16 cellular contexts compared by ENCODE assay signal in genomic region chr12:121964813-121965643, GRCh38. TPM values are rescaled to one million over a fixed set of nuclear protein-coding genes. Genes with fewer than 3 reads are reported as not detected.
A peak's percentile ranks its signal among the peaks of the same experiment; 100 is the strongest.
DNase-seq lines count a peak whose midpoint lies in the region; ATAC-seq, FAIRE-seq and TF ChIP-seq lines count a peak whose summit lies in the region.
"Had no signal": no experiment of that assay in that cellular context is flagged by ENCODE, and none has a peak within 500 bp of the region (broad histone marks: within the 10 kb centered on the region; RNA-seq: fewer than 3 reads in every experiment).

No MANE protein-coding gene starts in this region.

- no peaks in the 10 kb centered on the region for H3K9me3 ChIP-seq in adrenal gland (replicated peaks in 1 of 3)
- no peaks in the 10 kb centered on the region for H3K9me3 ChIP-seq in keratinocyte (ENCODE audit: control insufficient read depth, low read depth, low read length)
- H3K9me3 ChIP-seq in sigmoid colon: no peaks in the 10 kb centered on the region

- H3K9ac ChIP-seq in keratinocyte (ENCODE audit: control insufficient read depth, extremely low read depth, insufficient read depth, low read length): no peak overlapping the region

- H3K9me1 ChIP-seq in keratinocyte (ENCODE audit: control insufficient read depth, extremely low read depth, insufficient read depth, low read length): no peaks in the 10 kb centered on the region

- H3K4me1 ChIP-seq in adrenal gland (replicated peaks in 1 of 2) (peaks cover 0 to 13% of the 10 kb centered on the region in 2 donors), keratinocyte (ENCODE audit: control insufficient read depth, extremely low read depth, insufficient read depth, low read length) (peaks cover 16% of the 10 kb centered on the region), sigmoid colon (peaks cover 0 to 16% (median 7%) of the 10 kb centered on the region in 4 donors)

- no peak overlapping the region for H3K4me3 ChIP-seq in adrenal gland
- H3K4me3 ChIP-seq in keratinocyte (ENCODE audit: control insufficient read depth in 2 of 3, extremely low read depth in 1 of 3, insufficient read depth in 2 of 3, low read depth in 1 of 3, low read length in 3 of 3): no peak overlapping the region
- no peak overlapping the region for H3K4me3 ChIP-seq in sigmoid colon

- TF ChIP-seq POLR2A in adrenal gland (IDR thresholded peaks at IDR 0.05) (no peak), sigmoid colon (IDR thresholded peaks at IDR 0.05) (no peak)

- no peak for ATAC-seq in left colon
- ATAC-seq: activated T-cell treated with anti-CD3 and anti-CD28 coated beads, Interleukin-2, amount 50 U/mL, for 72 hours; stimulated activated effector memory CD8-positive, alpha-beta T cell treated with anti-CD3 and anti-CD28 coated beads, Interleukin-12 subunit alpha, Interleukin-12 subunit beta, amount 100 ng/mL, for 72 hours had no signal

- TF ChIP-seq EP300 in sigmoid colon (IDR thresholded peaks at IDR 0.05): no peak

- DNase-seq in AG08395 (ENCODE audit: low spot score) (peak; percentile 64), HEK293T (ENCODE audit: extremely low spot score) (no peak), adrenal gland (peak in 6 of 7 donors; percentile 34 to 66 (median 54)), keratinocyte (ENCODE audit: low read depth, low spot score) (peak; percentile 66), sigmoid colon (no peak), left colon (no peak), NCI-H2107 (lab: John Stamatoyannopoulos, UW) (no peak)
- DNase-seq in stimulated activated CD4-positive, alpha-beta T cell treated with anti-CD3 and anti-CD28 coated beads, Interleukin-2, amount 100 ng/mL, for 48 hours: no peak
- DNase-seq: activated CD4-positive, alpha-beta T cell treated with anti-CD3 and anti-CD28 coated beads for 1 hour; activated T-cell treated with anti-CD3 and anti-CD28 coated beads, Interleukin-2, amount 50 U/mL, for 72 hours; midbrain; NCI-H1092 treated with DMSO at 0.1 percent for 48 hours; NCI-H774; stimulated activated CD4-positive, alpha-beta T cell treated with anti-CD3 and anti-CD28 coated beads, Interleukin-2, amount 100 ng/mL, for 24 hours had no signal

- FAIRE-seq in keratinocyte (lab: Jason Lieb, UNC): peak; percentile 53

- H3K79me2 ChIP-seq in keratinocyte (ENCODE audit: control insufficient read depth, insufficient read depth, low read length): no peaks in the 10 kb centered on the region

- H3K27me3 ChIP-seq in adrenal gland (no peaks in the 10 kb centered on the region), keratinocyte (ENCODE audit: control insufficient read depth, extremely low read depth, insufficient read depth, low read length) (no peaks in the 10 kb centered on the region), sigmoid colon (no peaks in the 10 kb centered on the region)

- H3K36me3 ChIP-seq in adrenal gland (replicated peaks in 1 of 2): no peaks in the 10 kb centered on the region
- H3K36me3 ChIP-seq in keratinocyte (ENCODE audit: control insufficient read depth in 2 of 2, extremely low read depth in 1 of 2, insufficient read depth in 2 of 2, low read length in 2 of 2): peaks cover 43 to 63% of the 10 kb centered on the region in 2 experiments
- no peaks in the 10 kb centered on the region for H3K36me3 ChIP-seq in sigmoid colon

- no peaks in the 10 kb centered on the region for H4K20me1 ChIP-seq in keratinocyte (ENCODE audit: control insufficient read depth, extremely low read depth, insufficient read depth, low read length)

- POLR2A ChIA-PET in HEK293T (lab: Yijun Ruan, JAX): no interaction called here

- intact Hi-C loops in adrenal gland (cut with DNase I): no loop called here
- intact Hi-C loops in sigmoid colon (cut with DNase I): no loop called here
- intact Hi-C loops in left colon (cut with DNase I, micrococcal nuclease): no loop called here

- H3K27ac ChIP-seq in adrenal gland (no peak overlapping the region), keratinocyte (ENCODE audit: control insufficient read depth, insufficient read depth, low read length) (peak overlapping the region; percentile 40), sigmoid colon (peak overlapping the region in 1 of 4 donors; percentile 18)
- H3K27ac ChIP-seq: C4-2B had no signal

- no peak overlapping the region for H3K4me2 ChIP-seq in keratinocyte (ENCODE audit: control insufficient read depth, extremely low read depth, insufficient read depth, low read depth, low read length)

- H2AFZ ChIP-seq in keratinocyte (ENCODE audit: control insufficient read depth, low read length): no peak overlapping the region

- TF ChIP-seq CTCF in adrenal gland (IDR thresholded peaks at IDR 0.05): no peak
- TF ChIP-seq CTCF in keratinocyte (optimal IDR thresholded peaks at IDR 0.05 in 1 of 3, IDR thresholded peaks at IDR 0.05 in 1 of 3, conservative IDR thresholded peaks at IDR 0.05 in 1 of 3; ENCODE audit: extremely low read depth in 1 of 3, insufficient read depth in 2 of 3, low read length in 3 of 3): no peak
- TF ChIP-seq CTCF in sigmoid colon (IDR thresholded peaks at IDR 0.05): no peak

- dilution Hi-C loops in keratinocyte (cut with MboI; ENCODE audit: extremely low pct_ligation_motif_present, low sequenced_read_pairs): no loop called here

- 35 to 44% (median 40%) methylated on average over 9 of the region's 9 CpGs for WGBS in adrenal gland, 4 donors
- WGBS in sigmoid colon, 2 donors: 67 to 69% methylated on average over 9 of the region's 9 CpGs

- CTCF ChIA-PET in HEK293T (lab: Yijun Ruan, JAX): no interaction called here

TF ChIP-seq in HEK293T, 16 proteins besides CTCF, POLR2A, EP300 and RAD21:
- TF ChIP-seq CTBP1 (IDR thresholded peaks at IDR 0.05; ENCODE audit: borderline replicate concordance): no peak
- no peak for TF ChIP-seq LEF1 (IDR thresholded peaks at IDR 0.05; ENCODE audit: borderline replicate concordance)
- TF ChIP-seq TARDBP (IDR thresholded peaks at IDR 0.05): no peak
- no peak for TF ChIP-seq BHLHE40 (IDR thresholded peaks at IDR 0.05; ENCODE audit: borderline replicate concordance)
- TF ChIP-seq FOXA1 (IDR thresholded peaks at IDR 0.05): no peak
- TF ChIP-seq PKNOX1 (IDR thresholded peaks at IDR 0.05): peak; percentile 67

RNA-seq across cellular contexts. Expression of gene CFAP251, which starts 46.6 kb away (rescaled TPM):
- total RNA-seq in adrenal gland: 1 to 10 TPM in 7 of 8 donors, under 1 TPM in 1; 0.30 to 9.0 (median 2.6) TPM
- 10 to 100 TPM in 1 of 3 donors, 1 to 10 TPM in 1, under 1 TPM in 1; 0.92 to 11.6 (median 2.7) TPM for polyA plus RNA-seq in adrenal gland
- polyA plus RNA-seq in keratinocyte: 69.9 to 74.2 TPM (median 70.7 TPM) in 3 replicates
- 18.8 TPM for polyA plus RNA-seq in keratinocyte (2011; ENCODE audit: low read depth)
- polyA plus RNA-seq in keratinocyte (2011; cell fraction: cytosol; rRNA removed): 48.3 and 59.3 TPM in 2 replicates
- polyA plus RNA-seq in keratinocyte (2011; cell fraction: nucleus; rRNA removed): 77.8 and 86.7 TPM in 2 replicates
- polyA plus RNA-seq in keratinocyte (2012; ENCODE audit: low replicate concordance): 28.4 and 57.7 TPM in 2 replicates
- polyA minus RNA-seq in keratinocyte: 22.9 to 83.6 TPM (median 76.1 TPM) in 3 replicates
- 32.8 TPM for polyA minus RNA-seq in keratinocyte (2011; cell fraction: cytosol; rRNA and poly(A)+ RNA removed)
- 44.0 and 80.8 TPM in 2 replicates for polyA minus RNA-seq in keratinocyte (2011; cell fraction: nucleus; rRNA and poly(A)+ RNA removed)
- total RNA-seq in sigmoid colon: 1 to 10 TPM in 3 of 4 donors, under 1 TPM in 1; 0.68 to 3.0 (median 1.2) TPM
- 1 to 10 TPM in 1 of 3 donors, under 1 TPM in 1, not detected in 1; 0.98 to 1.2 TPM for polyA plus RNA-seq in sigmoid colon
- under 1 TPM; 0.34 to 0.75 TPM for total RNA-seq in left colon

RNA-seq across cellular contexts. Expression of gene BCL7A, which starts 56.7 kb away (rescaled TPM):
- total RNA-seq in adrenal gland (10 to 100 TPM in 1 of 8 donors, 1 to 10 TPM in 7; 3.9 to 11.5 (median 5.1) TPM), sigmoid colon (1 to 10 TPM; 6.2 to 6.9 (median 6.5) TPM), left colon (1 to 10 TPM; 6.5 to 6.7 TPM)
- polyA plus RNA-seq in adrenal gland (1 to 10 TPM; 1.6 to 4.6 (median 2.3) TPM), keratinocyte (9.6 to 17.2 TPM (median 12.8 TPM) in 3 replicates), sigmoid colon (1 to 10 TPM; 1.2 to 7.4 (median 3.5) TPM)
- 10.0 TPM for polyA plus RNA-seq in keratinocyte (2011; ENCODE audit: low read depth)
- polyA plus RNA-seq in keratinocyte (2011; cell fraction: cytosol; rRNA removed): 10.0 and 11.9 TPM in 2 replicates
- 16.2 and 17.3 TPM in 2 replicates for polyA plus RNA-seq in keratinocyte (2011; cell fraction: nucleus; rRNA removed)
- polyA plus RNA-seq in keratinocyte (2012; ENCODE audit: low replicate concordance): 15.5 and 15.9 TPM in 2 replicates
- polyA minus RNA-seq in keratinocyte: 8.8 to 16.8 TPM (median 13.5 TPM) in 3 replicates
- polyA minus RNA-seq in keratinocyte (2011; cell fraction: cytosol; rRNA and poly(A)+ RNA removed): 7.1 TPM
- polyA minus RNA-seq in keratinocyte (2011; cell fraction: nucleus; rRNA and poly(A)+ RNA removed): 6.8 and 11.6 TPM in 2 replicates

Comparison
In these comparisons a context has a peak if more than half of its experiments do, and no peak if none do; other contexts are left out.
1. DNase-seq: peak in AG08395 (single experiment), adrenal gland (6 of 7) and keratinocyte (single experiment); none in HEK293T (single experiment), sigmoid colon (single experiment), stimulated activated CD4-positive, alpha-beta T cell treated with anti-CD3 and anti-CD28 coated beads, Interleukin-2, amount 100 ng/mL, for 48 hours (0 of 2), left colon (0 of 2) and NCI-H2107 (single experiment).